In genomic region chr2:63746548-63746947, GRCh38 we compare ENCODE assay signal across 2 cellular contexts.
TF ChIP-seq lines count a peak whose summit lies in the region.

No MANE protein-coding gene starts in this region.

TF ChIP-seq in GM23338, 12 proteins besides CTCF, POLR2A, EP300 and RAD21:
- TF ChIP-seq NANOG (IDR thresholded peaks at IDR 0.05; ENCODE audit: borderline replicate concordance), result peak; percentile 60

TF ChIP-seq in H1, 55 proteins besides CTCF, POLR2A, EP300 and RAD21:
- peak; percentile 44; the same call in 1 of the 2 replicates for TF ChIP-seq CEBPB (IDR thresholded peaks at IDR 0.05; ENCODE audit: low read depth, low read length)
- 0 out of 2 replicates have a peak, but pooled peaks have one; percentile 65 for TF ChIP-seq SP1 (IDR thresholded peaks at IDR 0.05; ENCODE audit: low read depth, low read length)
- TF ChIP-seq, protein P1, sequence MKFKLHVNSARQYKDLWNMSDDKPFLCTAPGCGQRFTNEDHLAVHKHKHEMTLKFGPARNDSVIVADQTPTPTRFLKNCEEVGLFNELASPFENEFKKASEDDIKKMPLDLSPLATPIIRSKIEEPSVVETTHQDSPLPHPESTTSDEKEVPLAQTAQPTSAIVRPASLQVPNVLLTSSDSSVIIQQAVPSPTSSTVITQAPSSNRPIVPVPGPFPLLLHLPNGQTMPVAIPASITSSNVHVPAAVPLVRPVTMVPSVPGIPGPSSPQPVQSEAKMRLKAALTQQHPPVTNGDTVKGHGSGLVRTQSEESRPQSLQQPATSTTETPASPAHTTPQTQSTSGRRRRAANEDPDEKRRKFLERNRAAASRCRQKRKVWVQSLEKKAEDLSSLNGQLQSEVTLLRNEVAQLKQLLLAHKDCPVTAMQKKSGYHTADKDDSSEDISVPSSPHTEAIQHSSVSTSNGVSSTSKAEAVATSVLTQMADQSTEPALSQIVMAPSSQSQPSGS (IDR thresholded peaks at IDR 0.05; ENCODE audit: low read length), result 0 out of 2 replicates have a peak, but pooled peaks have one; percentile 24
- 0 out of 2 replicates have a peak, but pooled peaks have one; percentile 37 for TF ChIP-seq YY1 (IDR thresholded peaks at IDR 0.05; ENCODE audit: low read depth, low read length)
- TF ChIP-seq RXRA (IDR thresholded peaks at IDR 0.05; ENCODE audit: insufficient read depth, low read depth, low read length), result 0 out of 2 replicates have a peak, but pooled peaks have one; percentile 35
- TF ChIP-seq TEAD4 (IDR thresholded peaks at IDR 0.05; ENCODE audit: low read depth, low read length), result peak; percentile 91
- peak; percentile 39; the same call in 1 of the 2 replicates for TF ChIP-seq TBP (IDR thresholded peaks at IDR 0.05; ENCODE audit: low read depth, low read length)
- TF ChIP-seq TCF12 (IDR thresholded peaks at IDR 0.05; ENCODE audit: low read depth, low read length), result 0 out of 2 replicates have a peak, but pooled peaks have one; percentile 54
- TF ChIP-seq, protein P2, sequence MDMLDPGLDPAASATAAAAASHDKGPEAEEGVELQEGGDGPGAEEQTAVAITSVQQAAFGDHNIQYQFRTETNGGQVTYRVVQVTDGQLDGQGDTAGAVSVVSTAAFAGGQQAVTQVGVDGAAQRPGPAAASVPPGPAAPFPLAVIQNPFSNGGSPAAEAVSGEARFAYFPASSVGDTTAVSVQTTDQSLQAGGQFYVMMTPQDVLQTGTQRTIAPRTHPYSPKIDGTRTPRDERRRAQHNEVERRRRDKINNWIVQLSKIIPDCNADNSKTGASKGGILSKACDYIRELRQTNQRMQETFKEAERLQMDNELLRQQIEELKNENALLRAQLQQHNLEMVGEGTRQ (IDR thresholded peaks at IDR 0.05; ENCODE audit: low read length), result peak; percentile 69
- peak; percentile 79 for TF ChIP-seq NANOG (IDR thresholded peaks at IDR 0.05; ENCODE audit: insufficient read depth, low read depth, low read length, poor library complexity, severe bottlenecking)
